In genomic region chr9:96048954-96049831, GRCh38 we compare ENCODE assay signal across 12 cellular contexts.
DNase-seq lines count a peak whose midpoint lies in the region; ATAC-seq and TF ChIP-seq lines count a peak whose summit lies in the region.
"Had no signal": no experiment of that assay in that cellular context is flagged by ENCODE, and none has a peak within 500 bp of the region (broad histone marks: within the 10 kb centered on the region; RNA-seq: fewer than 3 reads in every experiment).

No MANE protein-coding gene starts in this region.

- 80 to 88% (median 83%) methylated on average over 35 to 39 of the region's 39 CpGs for WGBS in heart left ventricle, 4 donors

- no peaks in the 10 kb centered on the region for H3K27me3 Mint-ChIP-seq in activated naive CD8-positive, alpha-beta T cell treated with anti-CD3 and anti-CD28 coated beads for 36 hours
- peaks cover 16% of the 10 kb centered on the region for H3K27me3 Mint-ChIP-seq in nephron progenitor cell (ENCODE audit: low read depth, poor library complexity)

- peaks cover 3% of the 10 kb centered on the region for H3K36me3 Mint-ChIP-seq in activated naive CD8-positive, alpha-beta T cell treated with anti-CD3 and anti-CD28 coated beads for 36 hours
- peaks cover 16% of the 10 kb centered on the region for H3K36me3 Mint-ChIP-seq in nephron progenitor cell (ENCODE audit: low read depth)

- TF ChIP-seq POLR2A in heart left ventricle (IDR thresholded peaks at IDR 0.05): no peak

- H3K4me3 ChIP-seq in heart left ventricle (peak overlapping the region in 3 of 12 donors; percentile 11 to 34 (median 29)), subcutaneous abdominal adipose tissue (ENCODE audit: low read depth in 1 of 5, low read length in 5 of 5) (no peak overlapping the region)

- intact Hi-C loops in heart left ventricle (cut with DNase I): no loop called here

- peak overlapping the region; percentile 96 for H3K27ac Mint-ChIP-seq in activated naive CD8-positive, alpha-beta T cell treated with anti-CD3 and anti-CD28 coated beads for 36 hours
- H3K27ac Mint-ChIP-seq in nephron progenitor cell: no peak overlapping the region

- H3K9ac ChIP-seq in subcutaneous abdominal adipose tissue (ENCODE audit: low read length in 5 of 5): peak overlapping the region in 2 of 5 donors; percentile 30 to 37

- H3K36me3 ChIP-seq in heart left ventricle (no peaks in the 10 kb centered on the region), subcutaneous abdominal adipose tissue (ENCODE audit: control insufficient read depth in 5 of 5, insufficient read depth in 5 of 5, low read length in 5 of 5) (no peaks in the 10 kb centered on the region)

- peaks cover 0 to 6% (median 0%) of the 10 kb centered on the region in 9 donors for H3K27me3 ChIP-seq in heart left ventricle
- peaks cover 0 to 3% (median 0%) of the 10 kb centered on the region in 5 donors for H3K27me3 ChIP-seq in subcutaneous abdominal adipose tissue (ENCODE audit: control insufficient read depth in 5 of 5, insufficient read depth in 4 of 5, low read length in 5 of 5)

- H3K4me1 ChIP-seq in heart left ventricle (peaks cover 0 to 17% (median 0%) of the 10 kb centered on the region in 12 donors), subcutaneous abdominal adipose tissue (ENCODE audit: control insufficient read depth in 5 of 5, insufficient read depth in 5 of 5, low read length in 5 of 5) (peaks cover 0 to 6% (median 3%) of the 10 kb centered on the region in 5 donors)

- no peak overlapping the region for H3K4me3 Mint-ChIP-seq in activated naive CD8-positive, alpha-beta T cell treated with anti-CD3 and anti-CD28 coated beads for 36 hours
- peak overlapping the region; percentile 36 for H3K4me3 Mint-ChIP-seq in nephron progenitor cell
- H3K4me3 Mint-ChIP-seq: activated naive CD4-positive, alpha-beta T cell treated with anti-CD3 and anti-CD28 coated beads for 36 hours had no signal

- ATAC-seq in heart left ventricle (peak; percentile 28 to 68 (median 54)), GM19463 (IDR thresholded peaks at IDR 0.05; ENCODE audit: unreplicated experiment) (no peak)

- H3K27ac ChIP-seq in heart left ventricle: peak overlapping the region in 8 of 12 donors; percentile 5 to 78 (median 30)
- peak overlapping the region; percentile 23 for H3K27ac ChIP-seq in subcutaneous abdominal adipose tissue (ENCODE audit: low read depth, low read length)

- H3K9me3 Mint-ChIP-seq in activated naive CD8-positive, alpha-beta T cell treated with anti-CD3 and anti-CD28 coated beads for 36 hours: peaks cover under 1% of the 10 kb centered on the region
- H3K9me3 Mint-ChIP-seq in nephron progenitor cell: peaks cover 20% of the 10 kb centered on the region

- H3K4me1 Mint-ChIP-seq in activated naive CD8-positive, alpha-beta T cell treated with anti-CD3 and anti-CD28 coated beads for 36 hours: peaks cover 18% of the 10 kb centered on the region
- H3K4me1 Mint-ChIP-seq in nephron progenitor cell: peaks cover 63% of the 10 kb centered on the region

- TF ChIP-seq CTCF in heart left ventricle (IDR thresholded peaks at IDR 0.05) (no peak), nephron progenitor cell (IDR thresholded peaks at IDR 0.05) (no peak)

- DNase-seq in activated naive CD8-positive, alpha-beta T cell treated with anti-CD3 and anti-CD28 coated beads for 36 hours: no peak
- DNase-seq in heart left ventricle: peak in 3 of 5 donors; percentile 29 to 54 (median 42)
- DNase-seq in nephron progenitor cell: no peak
- DNase-seq in activated gamma-delta T cell (lab: John Stamatoyannopoulos, UW): no peak
- no peak for DNase-seq in HuH-7.5 (ENCODE audit: low spot score)
- no peak for DNase-seq in NCI-H1930 (lab: John Stamatoyannopoulos, UW)
- DNase-seq: activated CD4-positive, alpha-beta T cell treated with anti-CD3 and anti-CD28 coated beads for 48 hours; activated naive CD4-positive, alpha-beta T cell treated with anti-CD3 and anti-CD28 coated beads for 36 hours; NCI-H446 treated with DMSO at 0.1 percent for 48 hours; SIG-M5 had no signal

- H3K9me3 ChIP-seq in heart left ventricle (no peaks in the 10 kb centered on the region), subcutaneous abdominal adipose tissue (ENCODE audit: control insufficient read depth in 5 of 5, low read length in 5 of 5) (no peaks in the 10 kb centered on the region)

Comparison
In these comparisons a context has a peak if more than half of its experiments do, and no peak if none do; other contexts are left out.
1. DNase-seq: peak in heart left ventricle (3 of 5); none in activated naive CD8-positive, alpha-beta T cell treated with anti-CD3 and anti-CD28 coated beads for 36 hours (single experiment), nephron progenitor cell (single experiment), activated gamma-delta T cell (single experiment), HuH-7.5 (single experiment) and NCI-H1930 (0 of 2).